In the genomic region with DNA sequence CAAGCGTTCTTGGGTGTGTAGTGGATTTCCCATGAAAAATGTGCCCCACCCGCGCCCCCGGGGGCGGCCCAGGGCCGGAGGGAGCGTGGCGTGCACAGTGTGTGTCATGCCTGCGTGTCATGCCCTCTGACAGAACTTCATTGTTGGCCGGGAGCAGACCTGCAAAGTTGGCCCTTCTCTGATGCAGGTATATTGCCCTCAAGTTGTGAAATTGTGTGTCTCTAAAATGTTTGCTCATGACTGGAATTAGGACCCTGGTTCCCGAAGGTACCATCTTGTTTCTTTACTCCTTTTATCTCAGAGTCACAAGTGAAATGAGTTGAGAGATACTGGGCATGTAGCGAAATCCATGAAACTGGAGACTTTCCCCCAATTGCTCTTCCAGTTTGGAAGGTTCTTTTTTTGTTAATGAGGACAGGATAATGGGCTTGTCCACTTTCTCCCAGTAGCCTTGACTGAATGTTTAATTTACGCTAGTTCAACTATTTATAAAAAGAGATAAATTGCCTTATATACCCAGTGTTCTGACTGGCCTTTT, we compare ENCODE assay signal across 8 cellular contexts. TPM values are rescaled to one million over a fixed set of nuclear protein-coding genes. Genes with fewer than 3 reads are reported as not detected.
A peak's percentile ranks its signal among the peaks of the same experiment; 100 is the strongest.
DNase-seq lines count a peak whose midpoint lies in the region; ATAC-seq and TF ChIP-seq lines count a peak whose summit lies in the region.

No MANE protein-coding gene starts in this region.

- H3K4me2 ChIP-seq in osteoblast (ENCODE audit: insufficient read depth, low read length), result peak overlapping the region; percentile 95

- TF ChIP-seq CTCF in AG09309 (IDR thresholded peaks at IDR 0.05; ENCODE audit: control insufficient read depth, insufficient read depth, low read depth, low read length, missing control alignments), result no peak
- TF ChIP-seq CTCF in foreskin fibroblast (IDR thresholded peaks at IDR 0.05; ENCODE audit: low read depth, low read length), result no peak
- TF ChIP-seq CTCF in osteoblast (IDR thresholded peaks at IDR 0.05; ENCODE audit: extremely low read depth, low read depth, low read length), result no peak
- TF ChIP-seq CTCF in upper lobe of left lung (IDR thresholded peaks at IDR 0.05), result no peak

- H3K9me3 ChIP-seq in osteoblast (ENCODE audit: low read depth, low read length) (no peaks in the 10 kb centered on the region), upper lobe of left lung (no peaks in the 10 kb centered on the region)

- H3K9me3 Mint-ChIP-seq in activated T-helper 1 cell treated with anti-CD3 and anti-CD28 coated beads, Interleukin-12 subunit alpha, Interleukin-12 subunit beta, Interleukin-2, Interleukin-4 antibody, amounts not matched to agents 30 ng/mL and 10 ng/mL and 1 ng/mL, durations not matched to agents 14 hours and 24 hours and 36 hours, result no peaks in the 10 kb centered on the region

- H4K20me1 ChIP-seq in osteoblast (ENCODE audit: insufficient read depth, low read length), result no peaks in the 10 kb centered on the region

- WGBS in upper lobe of left lung, 2 donors, result 13 to 18% methylated on average over 7 to 13 of the region's 13 CpGs

- peaks cover 30% of the 10 kb centered on the region for H3K4me1 ChIP-seq in osteoblast (ENCODE audit: insufficient read depth, low read length)
- H3K4me1 ChIP-seq in upper lobe of left lung, result peaks cover 9 to 25% (median 12%) of the 10 kb centered on the region in 4 donors

- peak overlapping the region; percentile 88 for H3K27ac Mint-ChIP-seq in activated T-helper 1 cell treated with anti-CD3 and anti-CD28 coated beads, Interleukin-12 subunit alpha, Interleukin-12 subunit beta, Interleukin-2, Interleukin-4 antibody, amounts not matched to agents 30 ng/mL and 10 ng/mL and 1 ng/mL, durations not matched to agents 14 hours and 24 hours and 36 hours

- peak; percentile 11 for ATAC-seq in GM21737 (IDR thresholded peaks at IDR 0.05; ENCODE audit: unreplicated experiment)
- ATAC-seq in upper lobe of left lung (ENCODE audit: low FRiP score in 2 of 2), result peak; percentile 51 to 70

- no peak for DNase-seq in AG09309 (ENCODE audit: low read depth)
- peak; percentile 14 for DNase-seq in NCI-H226
- no peak for DNase-seq in activated T-helper 1 cell treated with anti-CD3 and anti-CD28 coated beads, Interleukin-12 subunit alpha, Interleukin-12 subunit beta, Interleukin-2, Interleukin-4 antibody, amounts not matched to agents 30 ng/mL and 10 ng/mL and 1 ng/mL, durations not matched to agents 14 hours and 24 hours and 36 hours (ENCODE audit: low spot score)
- peak in 1 of 2 donors; percentile 70 for DNase-seq in foreskin fibroblast
- DNase-seq in osteoblast (ENCODE audit: insufficient read length, low spot score, missing footprints), result no peak
- DNase-seq in upper lobe of left lung, result peak; percentile 38 to 90
- DNase-seq in NCI-H345 (lab: John Stamatoyannopoulos, UW), result no peak

- H3K27me3 Mint-ChIP-seq in activated T-helper 1 cell treated with anti-CD3 and anti-CD28 coated beads, Interleukin-12 subunit alpha, Interleukin-12 subunit beta, Interleukin-2, Interleukin-4 antibody, amounts not matched to agents 30 ng/mL and 10 ng/mL and 1 ng/mL, durations not matched to agents 14 hours and 24 hours and 36 hours (ENCODE audit: insufficient read depth), result no peaks in the 10 kb centered on the region

- intact Hi-C loops in activated T-helper 1 cell treated with anti-CD3 and anti-CD28 coated beads, Interleukin-12 subunit alpha, Interleukin-12 subunit beta, Interleukin-2, Interleukin-4 antibody, amounts not matched to agents 30 ng/mL and 10 ng/mL and 1 ng/mL, durations not matched to agents 14 hours and 24 hours and 36 hours (cut with micrococcal nuclease), result loop anchor here (2.0 to 5.0 kb wide), 4 partner anchors 14 to 220 kb away; a partner anchor contains a TSS

- H3K27ac ChIP-seq in osteoblast (ENCODE audit: low read depth, low read length) (peak overlapping the region; percentile 92), upper lobe of left lung (peak overlapping the region; percentile 84 to 96 (median 92))

- no peaks in the 10 kb centered on the region for H3K27me3 ChIP-seq in osteoblast (ENCODE audit: insufficient read depth, low read length)
- H3K27me3 ChIP-seq in upper lobe of left lung, result no peaks in the 10 kb centered on the region

- peak overlapping the region; percentile 93 for H2AFZ ChIP-seq in osteoblast (ENCODE audit: low read length)

- H3K4me3 Mint-ChIP-seq in activated T-helper 1 cell treated with anti-CD3 and anti-CD28 coated beads, Interleukin-12 subunit alpha, Interleukin-12 subunit beta, Interleukin-2, Interleukin-4 antibody, amounts not matched to agents 30 ng/mL and 10 ng/mL and 1 ng/mL, durations not matched to agents 14 hours and 24 hours and 36 hours, result peak overlapping the region; percentile 93

- H3K79me2 ChIP-seq in osteoblast (ENCODE audit: insufficient read depth, low read length), result peaks cover 47% of the 10 kb centered on the region

- H3K36me3 Mint-ChIP-seq in activated T-helper 1 cell treated with anti-CD3 and anti-CD28 coated beads, Interleukin-12 subunit alpha, Interleukin-12 subunit beta, Interleukin-2, Interleukin-4 antibody, amounts not matched to agents 30 ng/mL and 10 ng/mL and 1 ng/mL, durations not matched to agents 14 hours and 24 hours and 36 hours (ENCODE audit: low read depth), result peaks cover 10% of the 10 kb centered on the region

- H3K4me1 Mint-ChIP-seq in activated T-helper 1 cell treated with anti-CD3 and anti-CD28 coated beads, Interleukin-12 subunit alpha, Interleukin-12 subunit beta, Interleukin-2, Interleukin-4 antibody, amounts not matched to agents 30 ng/mL and 10 ng/mL and 1 ng/mL, durations not matched to agents 14 hours and 24 hours and 36 hours (ENCODE audit: low read depth), result peaks cover 52% of the 10 kb centered on the region

- TF ChIP-seq POLR2A in upper lobe of left lung (IDR thresholded peaks at IDR 0.05), result no peak

- no peaks in the 10 kb centered on the region for H3K36me3 ChIP-seq in osteoblast (ENCODE audit: insufficient read depth, low read length)
- H3K36me3 ChIP-seq in upper lobe of left lung, result no peaks in the 10 kb centered on the region

- H3K4me3 ChIP-seq in AG09309 (ENCODE audit: control insufficient read depth, low read depth, low read length) (peak overlapping the region; percentile 96), foreskin fibroblast (ENCODE audit: low read depth in 1 of 2, low read length in 2 of 2) (peak overlapping the region; percentile 83 to 99), osteoblast (ENCODE audit: insufficient read depth, low read length) (peak overlapping the region; percentile 82), upper lobe of left lung (peak overlapping the region; percentile 57 to 79 (median 62))

- no peak for TF ChIP-seq EP300 in upper lobe of left lung (IDR thresholded peaks at IDR 0.05)

RNA-seq across cellular contexts. Expression of a gene that starts 26.2 kb away (rescaled TPM):
- total RNA-seq in activated T-helper 1 cell treated with anti-CD3 and anti-CD28 coated beads, Interleukin-12 subunit alpha, Interleukin-12 subunit beta, Interleukin-2, Interleukin-4 antibody, amounts not matched to agents 30 ng/mL and 10 ng/mL and 1 ng/mL, durations not matched to agents 14 hours and 24 hours and 36 hours, result 47.4 and 50.8 TPM in 2 replicates
- total RNA-seq in osteoblast (34.0 and 46.3 TPM in 2 replicates), upper lobe of left lung (100 to 1,000 TPM in 1 of 6 donors, 10 to 100 TPM in 5; 27.9 to 123 (median 48.1) TPM)

RNA-seq across cellular contexts. Expression of a gene that starts 26.6 kb away (rescaled TPM):
- 48.3 and 53.8 TPM in 2 replicates for total RNA-seq in activated T-helper 1 cell treated with anti-CD3 and anti-CD28 coated beads, Interleukin-12 subunit alpha, Interleukin-12 subunit beta, Interleukin-2, Interleukin-4 antibody, amounts not matched to agents 30 ng/mL and 10 ng/mL and 1 ng/mL, durations not matched to agents 14 hours and 24 hours and 36 hours
- 35.8 and 37.7 TPM in 2 replicates for total RNA-seq in osteoblast
- 10 to 100 TPM; 11.4 to 36.1 (median 25.3) TPM for total RNA-seq in upper lobe of left lung

Comparison
In these comparisons a context has a peak if more than half of its experiments do, and no peak if none do; other contexts are left out.
1. DNase-seq: peak in NCI-H226 (single experiment) and upper lobe of left lung (2 of 2); none in AG09309 (single experiment), activated T-helper 1 cell treated with anti-CD3 and anti-CD28 coated beads, Interleukin-12 subunit alpha, Interleukin-12 subunit beta, Interleukin-2, Interleukin-4 antibody, amounts not matched to agents 30 ng/mL and 10 ng/mL and 1 ng/mL, durations not matched to agents 14 hours and 24 hours and 36 hours (single experiment), osteoblast (single experiment) and NCI-H345 (single experiment).
2. Peak in every context shown above with its lines, with median percentiles within 50 percentile points of each other: H3K4me3 ChIP-seq.